Comparison of ENCODE assay signal across 21 cellular contexts in the genomic region with DNA sequence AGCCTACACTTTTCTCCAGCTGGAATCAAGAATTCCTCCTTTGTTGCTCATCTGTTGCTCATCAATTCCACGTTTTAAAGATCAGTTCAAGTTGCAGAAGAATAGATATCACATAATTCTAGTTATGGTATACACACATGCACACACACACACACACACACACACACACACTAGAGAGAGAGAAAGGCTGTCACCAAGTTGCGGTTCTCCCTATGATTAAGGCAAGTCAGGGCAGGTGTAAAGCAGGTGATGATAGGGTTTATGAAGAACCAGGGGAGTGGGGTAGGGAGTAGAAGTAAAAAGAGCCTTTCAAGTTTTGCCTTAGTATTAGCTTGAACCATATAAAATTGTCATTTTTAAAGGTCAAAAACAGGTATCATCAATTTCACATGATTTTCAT. TPM values are rescaled to one million over a fixed set of nuclear protein-coding genes. Genes with fewer than 3 reads are reported as not detected.
A peak's percentile ranks its signal among the peaks of the same experiment; 100 is the strongest.
DNase-seq lines count a peak whose midpoint lies in the region; ATAC-seq and TF ChIP-seq lines count a peak whose summit lies in the region.
"Had no signal": no experiment of that assay in that cellular context is flagged by ENCODE, and none has a peak within 500 bp of the region (broad histone marks: within the 10 kb centered on the region; RNA-seq: fewer than 3 reads in every experiment).

No MANE protein-coding gene starts in this region.

- ATAC-seq in right cardiac atrium = no peak
- ATAC-seq: lower lobe of right lung, Panc1 had no signal

- DNase-seq in NCI-H2081 (lab: John Stamatoyannopoulos, UW) = peak; percentile 11 to 47
- DNase-seq in NCI-H2081 treated with DMSO at 0.1 percent for 48 hours (lab: John Stamatoyannopoulos, UW) = no peak
- DNase-seq in T-helper 2 cell treated with Interferon-gamma antibody and Interleukin-4, amounts not matched to agents 5 μg/mL and 100 μg/mL, for 36 hours (ENCODE audit: low spot score) = no peak
- peak; percentile 19 for DNase-seq in esophagus muscularis mucosa (ENCODE audit: extremely low spot score)
- no peak for DNase-seq in iPS-NIHi11 (ENCODE audit: low spot score)
- no peak for DNase-seq in right cardiac atrium
- no peak for DNase-seq in vagina (ENCODE audit: extremely low spot score in 2 of 2)
- DNase-seq: activated effector memory CD4-positive, alpha-beta T cell treated with Interleukin-2 at 50 U/mL for 16 hours; brain microvascular endothelial cell; Caco-2; GF-D8; lower lobe of right lung; MM.1S; stimulated activated CD4-positive, alpha-beta T cell treated with anti-CD3 and anti-CD28 coated beads, Interleukin-2, amount 100 ng/mL, for 48 hours; SW 1271; transverse colon had no signal

- peaks cover 76% of the 10 kb centered on the region for H3K4me1 Mint-ChIP-seq in T-helper 2 cell treated with Interferon-gamma antibody and Interleukin-4, amounts not matched to agents 5 μg/mL and 100 μg/mL, for 36 hours (ENCODE audit: low read depth)
- H3K4me1 Mint-ChIP-seq: neural progenitor cell had no signal

- TF ChIP-seq EP300 in esophagus muscularis mucosa (IDR thresholded peaks at IDR 0.05) = no peak

- no peak overlapping the region for H3K27ac ChIP-seq in HEK293 (ENCODE audit: extremely low read depth, low read depth, low read length)
- no peak overlapping the region for H3K27ac ChIP-seq in esophagus muscularis mucosa (replicated peaks in 1 of 4)
- H3K27ac ChIP-seq in right cardiac atrium (ENCODE audit: low read length) = no peak overlapping the region
- H3K27ac ChIP-seq in vagina = no peak overlapping the region
- H3K27ac ChIP-seq: brain microvascular endothelial cell, lower lobe of right lung, neural progenitor cell, right atrium auricular region, transverse colon had no signal

- no peak overlapping the region for H3K4me3 Mint-ChIP-seq in T-helper 2 cell treated with Interferon-gamma antibody and Interleukin-4, amounts not matched to agents 5 μg/mL and 100 μg/mL, for 36 hours
- H3K4me3 Mint-ChIP-seq: neural progenitor cell had no signal

- TF ChIP-seq CTCF in HEK293 (tag by site-specific recombination; IDR thresholded peaks at IDR 0.05) (no peak), esophagus muscularis mucosa (IDR thresholded peaks at IDR 0.05) (no peak), vagina (IDR thresholded peaks at IDR 0.05) (no peak)

- H3K27ac Mint-ChIP-seq in T-helper 2 cell treated with Interferon-gamma antibody and Interleukin-4, amounts not matched to agents 5 μg/mL and 100 μg/mL, for 36 hours = peak overlapping the region; percentile 94
- H3K27ac Mint-ChIP-seq: neural progenitor cell had no signal

- H3K36me3 ChIP-seq in HEK293 (ENCODE audit: control insufficient read depth in 2 of 2, insufficient read depth in 1 of 2, low read length in 2 of 2) (no peaks in the 10 kb centered on the region), esophagus muscularis mucosa (no peaks in the 10 kb centered on the region), vagina (no peaks in the 10 kb centered on the region)
- H3K36me3 ChIP-seq: brain microvascular endothelial cell, lower lobe of right lung, neural progenitor cell, right atrium auricular region, transverse colon had no signal

- POLR2A ChIA-PET in HEK293 (lab: Yijun Ruan, JAX) = no interaction called here

- no peaks in the 10 kb centered on the region for H3K9me3 ChIP-seq in HEK293 (ENCODE audit: control insufficient read depth, insufficient read depth, low read depth, low read length)
- H3K9me3 ChIP-seq in esophagus muscularis mucosa = no peaks in the 10 kb centered on the region
- H3K9me3 ChIP-seq in right cardiac atrium (ENCODE audit: control insufficient read depth, low read length) = no peaks in the 10 kb centered on the region
- H3K9me3 ChIP-seq in vagina = no peaks in the 10 kb centered on the region
- H3K9me3 ChIP-seq: Caco-2, lower lobe of right lung, right atrium auricular region, transverse colon had no signal

- intact Hi-C loops in esophagus muscularis mucosa (cut with DNase I) = no loop called here
- intact Hi-C loops in right cardiac atrium (cut with DNase I) = no loop called here
- intact Hi-C loops in vagina (cut with DNase I) = no loop called here

- no peaks in the 10 kb centered on the region for H3K27me3 Mint-ChIP-seq in T-helper 2 cell treated with Interferon-gamma antibody and Interleukin-4, amounts not matched to agents 5 μg/mL and 100 μg/mL, for 36 hours (ENCODE audit: low read depth)

- peaks cover 5% of the 10 kb centered on the region for H3K36me3 Mint-ChIP-seq in T-helper 2 cell treated with Interferon-gamma antibody and Interleukin-4, amounts not matched to agents 5 μg/mL and 100 μg/mL, for 36 hours (ENCODE audit: low read depth)
- H3K36me3 Mint-ChIP-seq: neural progenitor cell had no signal

- H3K4me1 ChIP-seq in HEK293 (ENCODE audit: control insufficient read depth, insufficient read depth, low read length) (no peaks in the 10 kb centered on the region), esophagus muscularis mucosa (no peaks in the 10 kb centered on the region), right cardiac atrium (ENCODE audit: control insufficient read depth, insufficient read depth, low read length) (no peaks in the 10 kb centered on the region), vagina (no peaks in the 10 kb centered on the region)
- H3K4me1 ChIP-seq: Caco-2, lower lobe of right lung, neural progenitor cell, right atrium auricular region, transverse colon had no signal

- H3K9me3 Mint-ChIP-seq in T-helper 2 cell treated with Interferon-gamma antibody and Interleukin-4, amounts not matched to agents 5 μg/mL and 100 μg/mL, for 36 hours = peaks cover 1% of the 10 kb centered on the region
- H3K9me3 Mint-ChIP-seq: neural progenitor cell had no signal

- CTCF ChIA-PET in HEK293 (lab: Yijun Ruan, JAX) = interaction anchor here (0.6 to 2.5 kb wide), 4 partner anchors 8 to 618 kb away, joined by 3 to 11 read pairs (median 6); no protein-coding TSS in a partner anchor

- no peak for TF ChIP-seq POLR2A in esophagus muscularis mucosa (IDR thresholded peaks at IDR 0.05; ENCODE audit: low read depth)
- TF ChIP-seq POLR2A in vagina (IDR thresholded peaks at IDR 0.05) = no peak

- H3K4me3 ChIP-seq in HEK293 (ENCODE audit: low read depth, low read length) (no peak overlapping the region), esophagus muscularis mucosa (no peak overlapping the region), right cardiac atrium (ENCODE audit: low read length) (no peak overlapping the region), vagina (no peak overlapping the region)
- H3K4me3 ChIP-seq: lower lobe of right lung, neural progenitor cell, right atrium auricular region, transverse colon had no signal

- H3K27me3 ChIP-seq in esophagus muscularis mucosa = peaks cover 0 to 13% (median 0%) of the 10 kb centered on the region in 4 donors
- H3K27me3 ChIP-seq in right cardiac atrium (ENCODE audit: control insufficient read depth, insufficient read depth) = no peaks in the 10 kb centered on the region
- H3K27me3 ChIP-seq in vagina = no peaks in the 10 kb centered on the region
- H3K27me3 ChIP-seq: neural progenitor cell, right atrium auricular region, transverse colon had no signal

- WGBS in esophagus muscularis mucosa = 68% methylated on average over 2 of the region's 2 CpGs
- 72% methylated on average over 2 of the region's 2 CpGs for WGBS in right cardiac atrium

TF ChIP-seq in HEK293, 187 proteins besides CTCF, POLR2A, EP300 and RAD21:
- TF ChIP-seq ZNF521 (tag by site-specific recombination; IDR thresholded peaks at IDR 0.05) = no peak
- TF ChIP-seq, protein P1, sequence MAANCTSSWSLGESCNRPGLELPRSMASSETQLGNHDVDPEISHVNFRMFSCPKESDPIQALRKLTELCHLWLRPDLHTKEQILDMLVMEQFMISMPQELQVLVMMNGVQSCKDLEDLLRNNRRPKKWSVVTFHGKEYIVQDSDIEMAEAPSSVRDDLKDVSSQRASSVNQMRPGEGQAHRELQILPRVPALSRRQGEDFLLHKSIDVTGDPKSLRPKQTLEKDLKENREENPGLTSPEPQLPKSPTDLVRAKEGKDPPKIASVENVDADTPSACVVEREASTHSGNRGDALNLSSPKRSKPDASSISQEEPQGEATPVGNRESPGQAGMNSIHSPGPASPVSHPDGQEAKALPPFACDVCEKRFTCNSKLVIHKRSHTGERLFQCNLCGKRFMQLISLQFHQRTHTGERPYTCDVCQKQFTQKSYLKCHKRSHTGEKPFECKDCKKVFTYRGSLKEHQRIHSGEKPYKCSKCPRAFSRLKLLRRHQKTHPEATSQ (tag by site-specific recombination; IDR thresholded peaks at IDR 0.05) = no peak
- no peak for TF ChIP-seq ZNF155 (tag by site-specific recombination; IDR thresholded peaks at IDR 0.05)
- no peak for TF ChIP-seq GLIS2 (tag by site-specific recombination; IDR thresholded peaks at IDR 0.05)
- TF ChIP-seq, protein P2, sequence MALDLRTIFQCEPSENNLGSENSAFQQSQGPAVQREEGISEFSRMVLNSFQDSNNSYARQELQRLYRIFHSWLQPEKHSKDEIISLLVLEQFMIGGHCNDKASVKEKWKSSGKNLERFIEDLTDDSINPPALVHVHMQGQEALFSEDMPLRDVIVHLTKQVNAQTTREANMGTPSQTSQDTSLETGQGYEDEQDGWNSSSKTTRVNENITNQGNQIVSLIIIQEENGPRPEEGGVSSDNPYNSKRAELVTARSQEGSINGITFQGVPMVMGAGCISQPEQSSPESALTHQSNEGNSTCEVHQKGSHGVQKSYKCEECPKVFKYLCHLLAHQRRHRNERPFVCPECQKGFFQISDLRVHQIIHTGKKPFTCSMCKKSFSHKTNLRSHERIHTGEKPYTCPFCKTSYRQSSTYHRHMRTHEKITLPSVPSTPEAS (tag by site-specific recombination; IDR thresholded peaks at IDR 0.05) = peak; percentile 26; the same call in 1 of the 2 replicates
- peak; percentile 35; the same call in 1 of the 2 replicates for TF ChIP-seq SCRT2 (tag by site-specific recombination; IDR thresholded peaks at IDR 0.05)
- no peak for TF ChIP-seq ZNF558 (tag by site-specific recombination; IDR thresholded peaks at IDR 0.05)
- no peak for TF ChIP-seq ZNF830 (tag by site-specific recombination; IDR thresholded peaks at IDR 0.05; ENCODE audit: low read depth)
- TF ChIP-seq ZNF701 (tag by site-specific recombination; IDR thresholded peaks at IDR 0.05) = no peak
- TF ChIP-seq ZNF76 (tag by site-specific recombination; IDR thresholded peaks at IDR 0.05; ENCODE audit: borderline replicate concordance, low read depth) = no peak

RNA-seq across cellular contexts. Expression of gene TMPRSS4, which starts 31.7 kb away (rescaled TPM):
- total RNA-seq in esophagus muscularis mucosa (under 1 TPM in 3 of 4 donors, not detected in 1; 0.17 to 0.33 (median 0.26) TPM), right cardiac atrium (not detected), vagina (20.9 TPM)
- not detected for polyA plus RNA-seq in right cardiac atrium
- total RNA-seq: A172, right atrium auricular region had no signal

RNA-seq across cellular contexts. Expression of gene SMIM35, which starts 41.6 kb away (rescaled TPM):
- total RNA-seq in esophagus muscularis mucosa (not detected), right cardiac atrium (not detected), vagina (not detected)
- not detected for polyA plus RNA-seq in right cardiac atrium
- total RNA-seq: A172, Caco-2, lower lobe of right lung, right atrium auricular region, transverse colon had no signal

RNA-seq across cellular contexts. Expression of gene IL10RA, which starts 59.0 kb away (rescaled TPM):
- total RNA-seq in esophagus muscularis mucosa (10 to 100 TPM; 14.3 to 34.9 (median 20.9) TPM), right cardiac atrium (10 to 100 TPM in 3 of 4 donors, 1 to 10 TPM in 1; 8.3 to 18.5 (median 11.6) TPM), vagina (29.0 TPM)
- polyA plus RNA-seq in right cardiac atrium = 3.1 TPM
- total RNA-seq: A172 had no signal

Comparison
In these comparisons a context has a peak if more than half of its experiments do, and no peak if none do; other contexts are left out.
1. DNase-seq: peak in NCI-H2081 (2 of 2) and esophagus muscularis mucosa (single experiment); none in NCI-H2081 treated with DMSO at 0.1 percent for 48 hours (single experiment), T-helper 2 cell treated with Interferon-gamma antibody and Interleukin-4, amounts not matched to agents 5 μg/mL and 100 μg/mL, for 36 hours (single experiment), iPS-NIHi11 (single experiment), right cardiac atrium (0 of 3) and vagina (0 of 2).
2. RNA of gene TMPRSS4, which starts 31.7 kb away (total RNA-seq): 20.9 TPM in vagina (single experiment); 0.17 to 0.33 TPM in esophagus muscularis mucosa and not detected in right cardiac atrium; every median in the first group is over 10 times any median in the second.